1 cellular context compared by ENCODE assay signal in the genomic region with DNA sequence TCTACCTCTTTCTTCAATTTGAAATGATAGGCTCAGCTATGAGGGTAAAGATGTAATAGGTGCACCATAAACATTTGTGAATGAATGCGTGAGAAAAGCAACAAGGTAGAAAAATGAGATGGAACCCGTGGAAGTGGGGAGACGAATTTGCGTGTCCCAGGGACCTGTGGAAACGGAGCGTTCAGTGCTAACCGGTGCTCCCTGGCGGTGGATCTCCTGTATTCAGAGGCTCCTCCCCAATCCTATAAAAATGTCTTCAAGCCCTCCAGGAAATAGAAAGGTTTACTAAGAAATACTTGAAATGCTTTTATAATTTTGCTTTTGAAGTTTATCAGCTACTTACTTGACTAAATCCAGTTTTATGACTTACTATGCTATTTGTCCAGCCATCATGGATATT.
TF ChIP-seq lines count a peak whose summit lies in the region.

No MANE protein-coding gene starts in this region.

TF ChIP-seq in WTC11, 78 proteins besides CTCF, POLR2A, EP300 and RAD21 (continued from another document):
- TF ChIP-seq, protein P1, sequence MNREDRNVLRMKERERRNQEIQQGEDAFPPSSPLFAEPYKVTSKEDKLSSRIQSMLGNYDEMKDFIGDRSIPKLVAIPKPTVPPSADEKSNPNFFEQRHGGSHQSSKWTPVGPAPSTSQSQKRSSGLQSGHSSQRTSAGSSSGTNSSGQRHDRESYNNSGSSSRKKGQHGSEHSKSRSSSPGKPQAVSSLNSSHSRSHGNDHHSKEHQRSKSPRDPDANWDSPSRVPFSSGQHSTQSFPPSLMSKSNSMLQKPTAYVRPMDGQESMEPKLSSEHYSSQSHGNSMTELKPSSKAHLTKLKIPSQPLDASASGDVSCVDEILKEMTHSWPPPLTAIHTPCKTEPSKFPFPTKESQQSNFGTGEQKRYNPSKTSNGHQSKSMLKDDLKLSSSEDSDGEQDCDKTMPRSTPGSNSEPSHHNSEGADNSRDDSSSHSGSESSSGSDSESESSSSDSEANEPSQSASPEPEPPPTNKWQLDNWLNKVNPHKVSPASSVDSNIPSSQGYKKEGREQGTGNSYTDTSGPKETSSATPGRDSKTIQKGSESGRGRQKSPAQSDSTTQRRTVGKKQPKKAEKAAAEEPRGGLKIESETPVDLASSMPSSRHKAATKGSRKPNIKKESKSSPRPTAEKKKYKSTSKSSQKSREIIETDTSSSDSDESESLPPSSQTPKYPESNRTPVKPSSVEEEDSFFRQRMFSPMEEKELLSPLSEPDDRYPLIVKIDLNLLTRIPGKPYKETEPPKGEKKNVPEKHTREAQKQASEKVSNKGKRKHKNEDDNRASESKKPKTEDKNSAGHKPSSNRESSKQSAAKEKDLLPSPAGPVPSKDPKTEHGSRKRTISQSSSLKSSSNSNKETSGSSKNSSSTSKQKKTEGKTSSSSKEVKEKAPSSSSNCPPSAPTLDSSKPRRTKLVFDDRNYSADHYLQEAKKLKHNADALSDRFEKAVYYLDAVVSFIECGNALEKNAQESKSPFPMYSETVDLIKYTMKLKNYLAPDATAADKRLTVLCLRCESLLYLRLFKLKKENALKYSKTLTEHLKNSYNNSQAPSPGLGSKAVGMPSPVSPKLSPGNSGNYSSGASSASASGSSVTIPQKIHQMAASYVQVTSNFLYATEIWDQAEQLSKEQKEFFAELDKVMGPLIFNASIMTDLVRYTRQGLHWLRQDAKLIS (CRISPR knock-in tag; IDR thresholded peaks at IDR 0.05; ENCODE audit: borderline replicate concordance): no peak
- TF ChIP-seq, protein P2, sequence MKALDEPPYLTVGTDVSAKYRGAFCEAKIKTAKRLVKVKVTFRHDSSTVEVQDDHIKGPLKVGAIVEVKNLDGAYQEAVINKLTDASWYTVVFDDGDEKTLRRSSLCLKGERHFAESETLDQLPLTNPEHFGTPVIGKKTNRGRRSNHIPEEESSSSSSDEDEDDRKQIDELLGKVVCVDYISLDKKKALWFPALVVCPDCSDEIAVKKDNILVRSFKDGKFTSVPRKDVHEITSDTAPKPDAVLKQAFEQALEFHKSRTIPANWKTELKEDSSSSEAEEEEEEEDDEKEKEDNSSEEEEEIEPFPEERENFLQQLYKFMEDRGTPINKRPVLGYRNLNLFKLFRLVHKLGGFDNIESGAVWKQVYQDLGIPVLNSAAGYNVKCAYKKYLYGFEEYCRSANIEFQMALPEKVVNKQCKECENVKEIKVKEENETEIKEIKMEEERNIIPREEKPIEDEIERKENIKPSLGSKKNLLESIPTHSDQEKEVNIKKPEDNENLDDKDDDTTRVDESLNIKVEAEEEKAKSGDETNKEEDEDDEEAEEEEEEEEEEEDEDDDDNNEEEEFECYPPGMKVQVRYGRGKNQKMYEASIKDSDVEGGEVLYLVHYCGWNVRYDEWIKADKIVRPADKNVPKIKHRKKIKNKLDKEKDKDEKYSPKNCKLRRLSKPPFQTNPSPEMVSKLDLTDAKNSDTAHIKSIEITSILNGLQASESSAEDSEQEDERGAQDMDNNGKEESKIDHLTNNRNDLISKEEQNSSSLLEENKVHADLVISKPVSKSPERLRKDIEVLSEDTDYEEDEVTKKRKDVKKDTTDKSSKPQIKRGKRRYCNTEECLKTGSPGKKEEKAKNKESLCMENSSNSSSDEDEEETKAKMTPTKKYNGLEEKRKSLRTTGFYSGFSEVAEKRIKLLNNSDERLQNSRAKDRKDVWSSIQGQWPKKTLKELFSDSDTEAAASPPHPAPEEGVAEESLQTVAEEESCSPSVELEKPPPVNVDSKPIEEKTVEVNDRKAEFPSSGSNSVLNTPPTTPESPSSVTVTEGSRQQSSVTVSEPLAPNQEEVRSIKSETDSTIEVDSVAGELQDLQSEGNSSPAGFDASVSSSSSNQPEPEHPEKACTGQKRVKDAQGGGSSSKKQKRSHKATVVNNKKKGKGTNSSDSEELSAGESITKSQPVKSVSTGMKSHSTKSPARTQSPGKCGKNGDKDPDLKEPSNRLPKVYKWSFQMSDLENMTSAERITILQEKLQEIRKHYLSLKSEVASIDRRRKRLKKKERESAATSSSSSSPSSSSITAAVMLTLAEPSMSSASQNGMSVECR (CRISPR knock-in tag; IDR thresholded peaks at IDR 0.05; ENCODE audit: borderline replicate concordance): no peak
- TF ChIP-seq ZNF232 (CRISPR knock-in tag; IDR thresholded peaks at IDR 0.05) (no peak), ZNF532 (CRISPR knock-in tag; IDR thresholded peaks at IDR 0.05; ENCODE audit: borderline replicate concordance) (no peak), NFE2L1 (CRISPR knock-in tag; IDR thresholded peaks at IDR 0.05) (no peak), HMGA2 (CRISPR knock-in tag; IDR thresholded peaks at IDR 0.05) (no peak), GTF2I (CRISPR knock-in tag; conservative IDR thresholded peaks at IDR 0.05) (no peak), NR1H2 (CRISPR knock-in tag; IDR thresholded peaks at IDR 0.05) (no peak), SOX15 (CRISPR knock-in tag; IDR thresholded peaks at IDR 0.05) (no peak), SMAD4 (CRISPR knock-in tag; IDR thresholded peaks at IDR 0.05) (no peak)
- TF ChIP-seq, protein P3, sequence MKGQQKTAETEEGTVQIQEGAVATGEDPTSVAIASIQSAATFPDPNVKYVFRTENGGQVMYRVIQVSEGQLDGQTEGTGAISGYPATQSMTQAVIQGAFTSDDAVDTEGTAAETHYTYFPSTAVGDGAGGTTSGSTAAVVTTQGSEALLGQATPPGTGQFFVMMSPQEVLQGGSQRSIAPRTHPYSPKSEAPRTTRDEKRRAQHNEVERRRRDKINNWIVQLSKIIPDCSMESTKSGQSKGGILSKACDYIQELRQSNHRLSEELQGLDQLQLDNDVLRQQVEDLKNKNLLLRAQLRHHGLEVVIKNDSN (CRISPR knock-in tag; IDR thresholded peaks at IDR 0.05): no peak
